ENCODE assay signal across 26 cellular contexts in genomic region chr16:1563786-1564185, GRCh38.
"Had no signal": no experiment of that assay in that cellular context is flagged by ENCODE, and none has a peak within 500 bp of the region (broad histone marks: within the 10 kb centered on the region; RNA-seq: fewer than 3 reads in every experiment).

No MANE protein-coding gene starts in this region.

- H3K27me3 ChIP-seq: stomach, suprapubic skin, testis, thyroid gland, tibial artery, tibial nerve, transverse colon, upper lobe of left lung, upper lobe of right lung, uterus, vagina had no signal

- H3K9me3 ChIP-seq: stomach, suprapubic skin, testis, thoracic aorta, thyroid gland, tibial artery, tibial nerve, transverse colon, upper lobe of left lung, upper lobe of right lung, uterus, vagina had no signal

- H3K4me3 ChIP-seq: stomach, suprapubic skin, testis, thoracic aorta, thyroid gland, tibial artery, tibial nerve, transverse colon, upper lobe of left lung, upper lobe of right lung, uterus, vagina had no signal

- H3K36me3 Mint-ChIP-seq: stimulated activated effector memory CD8-positive, alpha-beta T cell treated with anti-CD3 and anti-CD28 coated beads, Interleukin-12 subunit alpha, Interleukin-12 subunit beta, amount 100 ng/mL, for 72 hours had no signal

- H3K4me1 Mint-ChIP-seq: stimulated activated memory B cell treated with anti-CD40 and anti-IgM and Interleukin-4, amounts not matched to agents 10 μg/mL and 1 μg/mL and 100 μg/mL, for 72 hours; stimulated activated naive B cell treated with anti-CD40 and anti-IgM and Interleukin-4, amounts not matched to agents 10 μg/mL and 1 μg/mL and 100 μg/mL, for 72 hours had no signal

- H3K4me1 ChIP-seq: stomach, suprapubic skin, testis, thyroid gland, tibial artery, tibial nerve, transverse colon, upper lobe of right lung, uterus had no signal

- H3K27ac ChIP-seq: stomach, suprapubic skin, testis, thoracic aorta, thyroid gland, tibial artery, tibial nerve, upper lobe of left lung, upper lobe of right lung, uterus, vagina had no signal

- H3K27me3 Mint-ChIP-seq: stimulated activated memory B cell treated with anti-CD40 and anti-IgM and Interleukin-4, amounts not matched to agents 10 μg/mL and 1 μg/mL and 100 μg/mL, for 72 hours; stimulated activated naive B cell treated with anti-CD40 and anti-IgM and Interleukin-4, amounts not matched to agents 10 μg/mL and 1 μg/mL and 100 μg/mL, for 72 hours; stimulated activated naive CD8-positive, alpha-beta T cell treated with anti-CD3 and anti-CD28 coated beads, Interleukin-15, amount 100 ng/mL, for 72 hours; stimulated activated naive CD8-positive, alpha-beta T cell treated with anti-CD3 and anti-CD28 coated beads, Interleukin-15, Interleukin-2, amounts not matched to agents 100 ng/mL and 50 ng/mL, for 24 hours; type B pancreatic cell had no signal

- DNase-seq: stimulated activated CD4-positive, alpha-beta T cell treated with anti-CD3 and anti-CD28 coated beads, Interleukin-2, amount 100 ng/mL, for 48 hours; stimulated activated CD4-positive, alpha-beta T cell treated with anti-CD3 and anti-CD28 coated beads, Interleukin-4, amount 100 ng/mL, for 1 hour; stimulated activated CD4-positive, alpha-beta T cell treated with anti-CD3 and anti-CD28 coated beads, Interleukin-4, amount 100 ng/mL, for 24 hours; stimulated activated CD4-positive, alpha-beta T cell treated with anti-CD3 and anti-CD28 coated beads, Interleukin-4, amount 100 ng/mL, for 4 hours; stimulated activated naive B cell treated with anti-CD40 and anti-IgM and Interleukin-4, amounts not matched to agents 10 μg/mL and 1 μg/mL and 100 μg/mL, for 72 hours; stimulated activated naive CD4-positive, alpha-beta T cell; stimulated activated naive CD4-positive, alpha-beta T cell treated with Interleukin-2 at 50 U/mL for 16 hours; stimulated activated naive CD8-positive, alpha-beta T cell treated with anti-CD3 and anti-CD28 coated beads, Interleukin-15, amount 100 ng/mL, for 72 hours; stomach; substantia nigra; testis; thyroid gland; tibial artery; transverse colon; upper lobe of right lung; uterus had no signal

- H3K36me3 ChIP-seq: transverse colon, uterus had no signal

- H3K4me3 Mint-ChIP-seq: stimulated activated effector memory CD8-positive, alpha-beta T cell treated with anti-CD3 and anti-CD28 coated beads, Interleukin-12 subunit alpha, Interleukin-12 subunit beta, amount 100 ng/mL, for 72 hours; stimulated activated memory B cell treated with anti-CD40 and anti-IgM and Interleukin-4, amounts not matched to agents 10 μg/mL and 1 μg/mL and 100 μg/mL, for 72 hours; stimulated activated naive B cell treated with anti-CD40 and anti-IgM and Interleukin-4, amounts not matched to agents 10 μg/mL and 1 μg/mL and 100 μg/mL, for 72 hours; stimulated activated naive CD8-positive, alpha-beta T cell treated with anti-CD3 and anti-CD28 coated beads, Interleukin-15, amount 100 ng/mL, for 72 hours; stimulated activated naive CD8-positive, alpha-beta T cell treated with anti-CD3 and anti-CD28 coated beads, Interleukin-15, Interleukin-2, amounts not matched to agents 100 ng/mL and 50 ng/mL, for 24 hours; type B pancreatic cell had no signal

- H3K27ac Mint-ChIP-seq: stimulated activated effector memory CD8-positive, alpha-beta T cell treated with anti-CD3 and anti-CD28 coated beads, Interleukin-12 subunit alpha, Interleukin-12 subunit beta, amount 100 ng/mL, for 72 hours; stimulated activated memory B cell treated with anti-CD40 and anti-IgM and Interleukin-4, amounts not matched to agents 10 μg/mL and 1 μg/mL and 100 μg/mL, for 72 hours; stimulated activated naive B cell treated with anti-CD40 and anti-IgM and Interleukin-4, amounts not matched to agents 10 μg/mL and 1 μg/mL and 100 μg/mL, for 72 hours; stimulated activated naive CD8-positive, alpha-beta T cell treated with anti-CD3 and anti-CD28 coated beads, Interleukin-15, Interleukin-2, amounts not matched to agents 100 ng/mL and 50 ng/mL, for 24 hours; type B pancreatic cell had no signal

- ATAC-seq: stimulated activated effector memory CD8-positive, alpha-beta T cell treated with anti-CD3 and anti-CD28 coated beads, Interleukin-12 subunit alpha, Interleukin-12 subunit beta, amount 100 ng/mL, for 72 hours; stimulated activated memory B cell treated with anti-CD40 and anti-IgM and Interleukin-4, amounts not matched to agents 10 μg/mL and 1 μg/mL and 100 μg/mL, for 72 hours; stimulated activated naive B cell treated with anti-CD40 and anti-IgM and Interleukin-4, amounts not matched to agents 10 μg/mL and 1 μg/mL and 100 μg/mL, for 72 hours; stimulated activated naive CD8-positive, alpha-beta T cell treated with anti-CD3 and anti-CD28 coated beads, Interleukin-15, amount 100 ng/mL, for 72 hours; stimulated activated naive CD8-positive, alpha-beta T cell treated with anti-CD3 and anti-CD28 coated beads, Interleukin-15, Interleukin-2, amounts not matched to agents 100 U/mL and 50 U/mL, for 24 hours; upper lobe of right lung had no signal

- H3K9me3 Mint-ChIP-seq: stimulated activated effector memory CD8-positive, alpha-beta T cell treated with anti-CD3 and anti-CD28 coated beads, Interleukin-12 subunit alpha, Interleukin-12 subunit beta, amount 100 ng/mL, for 72 hours; stimulated activated memory B cell treated with anti-CD40 and anti-IgM and Interleukin-4, amounts not matched to agents 10 μg/mL and 1 μg/mL and 100 μg/mL, for 72 hours; stimulated activated naive B cell treated with anti-CD40 and anti-IgM and Interleukin-4, amounts not matched to agents 10 μg/mL and 1 μg/mL and 100 μg/mL, for 72 hours; stimulated activated naive CD8-positive, alpha-beta T cell treated with anti-CD3 and anti-CD28 coated beads, Interleukin-15, amount 100 ng/mL, for 72 hours; stimulated activated naive CD8-positive, alpha-beta T cell treated with anti-CD3 and anti-CD28 coated beads, Interleukin-15, Interleukin-2, amounts not matched to agents 100 ng/mL and 50 ng/mL, for 24 hours; type B pancreatic cell had no signal
